Comparison of ENCODE assay signal across 12 cellular contexts in the genomic region with DNA sequence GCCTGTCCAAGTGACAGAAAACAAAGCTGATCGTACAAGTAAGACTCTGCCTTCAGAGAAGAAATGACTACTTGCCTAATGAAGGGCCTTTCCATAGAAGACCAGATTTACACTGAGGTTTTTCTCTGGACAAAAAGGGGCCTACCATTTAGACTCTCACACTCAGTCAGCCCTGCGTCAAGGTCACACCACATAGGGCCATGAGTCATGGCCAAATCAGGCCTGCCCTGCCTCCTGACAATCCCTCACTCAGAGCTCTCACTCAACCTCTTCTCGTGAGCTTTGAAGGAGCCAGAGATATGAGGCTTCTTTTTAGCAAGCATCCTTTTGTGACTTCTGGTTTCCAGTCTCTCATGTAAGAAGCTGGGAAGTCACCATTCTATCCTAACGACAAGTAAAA.
DNase-seq lines count a peak whose midpoint lies in the region; ATAC-seq and TF ChIP-seq lines count a peak whose summit lies in the region.
"Had no signal": no experiment of that assay in that cellular context is flagged by ENCODE, and none has a peak within 500 bp of the region (broad histone marks: within the 10 kb centered on the region; RNA-seq: fewer than 3 reads in every experiment).

No MANE protein-coding gene starts in this region.

- no peak overlapping the region for H3K4me3 Mint-ChIP-seq in activated CD4-positive, alpha-beta memory T cell treated with anti-CD3 and anti-CD28 coated beads for 36 hours

- no peak for TF ChIP-seq CTCF in hepatocyte (IDR thresholded peaks at IDR 0.05; ENCODE audit: poor library complexity)
- TF ChIP-seq CTCF in lower leg skin (IDR thresholded peaks at IDR 0.05): no peak

- peaks cover 3% of the 10 kb centered on the region for H3K27me3 Mint-ChIP-seq in activated CD4-positive, alpha-beta memory T cell treated with anti-CD3 and anti-CD28 coated beads for 36 hours

- peaks cover 4% of the 10 kb centered on the region for H3K27me3 ChIP-seq in hepatocyte
- H3K27me3 ChIP-seq: BLaER1 had no signal

- peak; percentile 69 for ATAC-seq in HG02610 (IDR thresholded peaks at IDR 0.05; ENCODE audit: unreplicated experiment)
- ATAC-seq in sciatic nerve: no peak
- ATAC-seq: Panc1 had no signal

- H3K36me3 Mint-ChIP-seq in activated CD4-positive, alpha-beta memory T cell treated with anti-CD3 and anti-CD28 coated beads for 36 hours: peaks cover 1% of the 10 kb centered on the region

- intact Hi-C loops in lower leg skin (cut with DNase I; ENCODE audit: low total_unique reads) (no loop called here), sciatic nerve (cut with DNase I) (no loop called here)
- intact Hi-C loops in activated CD4-positive, alpha-beta memory T cell treated with anti-CD3 and anti-CD28 coated beads for 36 hours (cut with micrococcal nuclease): no loop called here

- H3K79me2 ChIP-seq in hepatocyte: no peaks in the 10 kb centered on the region

- H3K9me3 ChIP-seq in hepatocyte (ENCODE audit: low read depth): peaks cover 14% of the 10 kb centered on the region

- WGBS in hepatocyte (ENCODE audit: low lambda C conversion rate, missing lambda C conversion rate): 57% methylated on average over 4 of the region's 4 CpGs
- 69 to 79% methylated on average over 4 of the region's 4 CpGs for WGBS in lower leg skin, 2 donors

- no peaks in the 10 kb centered on the region for H3K36me3 ChIP-seq in hepatocyte (replicated peaks; ENCODE audit: insufficient read depth, low read depth)
- H3K36me3 ChIP-seq: BLaER1 had no signal

- no peaks in the 10 kb centered on the region for H4K20me1 ChIP-seq in hepatocyte (ENCODE audit: insufficient read depth, poor library complexity, severe bottlenecking)
- H4K20me1 ChIP-seq: BLaER1 had no signal

- no peak overlapping the region for H3K4me3 ChIP-seq in hepatocyte
- no peak overlapping the region for H3K4me3 ChIP-seq in lower leg skin (ENCODE audit: low read depth, poor library complexity, severe bottlenecking)
- H3K4me3 ChIP-seq: BLaER1 had no signal

- no peak for TF ChIP-seq POLR2A in lower leg skin (IDR thresholded peaks at IDR 0.05)

- no peaks in the 10 kb centered on the region for H3K4me1 ChIP-seq in hepatocyte (ENCODE audit: insufficient read depth)
- H3K4me1 ChIP-seq: BLaER1 had no signal

- POLR2A ChIA-PET in activated CD4-positive, alpha-beta memory T cell treated with anti-CD3 and anti-CD28 coated beads for 36 hours (lab: Charles Lee): no interaction called here

- H3K27ac Mint-ChIP-seq in activated CD4-positive, alpha-beta memory T cell treated with anti-CD3 and anti-CD28 coated beads for 36 hours: no peak overlapping the region

- DNase-seq in AG08395 (ENCODE audit: low spot score) (peak; percentile 28), astrocyte of the hippocampus (ENCODE audit: low read depth, low spot score) (peak; percentile 79), hepatocyte (ENCODE audit: low spot score) (peak; percentile 23), lower leg skin (ENCODE audit: low spot score in 2 of 2) (no peak), sciatic nerve (ENCODE audit: low spot score) (no peak)
- DNase-seq in activated CD4-positive, alpha-beta memory T cell treated with anti-CD3 and anti-CD28 coated beads for 36 hours: no peak
- DNase-seq in activated T-cell treated with anti-CD3 and anti-CD28 coated beads, Interleukin-2, amount 50 U/mL, for 48 hours: no peak
- DNase-seq: NCI-H446 treated with DMSO at 0.1 percent for 48 hours had no signal

- no peak overlapping the region for H2AFZ ChIP-seq in hepatocyte

- no peaks in the 10 kb centered on the region for H3K4me1 Mint-ChIP-seq in activated CD4-positive, alpha-beta memory T cell treated with anti-CD3 and anti-CD28 coated beads for 36 hours (ENCODE audit: low read depth)

- CTCF ChIA-PET in activated CD4-positive, alpha-beta memory T cell treated with anti-CD3 and anti-CD28 coated beads for 36 hours (lab: Charles Lee): no interaction called here

- H3K9me3 Mint-ChIP-seq in activated CD4-positive, alpha-beta memory T cell treated with anti-CD3 and anti-CD28 coated beads for 36 hours: peaks cover 13% of the 10 kb centered on the region

- H3K4me2 ChIP-seq in hepatocyte: no peak overlapping the region
- H3K4me2 ChIP-seq: BLaER1 had no signal

- H3K9me2 ChIP-seq in hepatocyte (replicated peaks; ENCODE audit: insufficient read depth): no peaks in the 10 kb centered on the region

- no peak overlapping the region for H3K27ac ChIP-seq in hepatocyte
- H3K27ac ChIP-seq: BLaER1, HL-60 had no signal

Comparison
In these comparisons a context has a peak if more than half of its experiments do, and no peak if none do; other contexts are left out.
1. DNase-seq: peak in AG08395 (single experiment), astrocyte of the hippocampus (single experiment) and hepatocyte (single experiment); none in lower leg skin (0 of 2), activated CD4-positive, alpha-beta memory T cell treated with anti-CD3 and anti-CD28 coated beads for 36 hours (single experiment), activated T-cell treated with anti-CD3 and anti-CD28 coated beads, Interleukin-2, amount 50 U/mL, for 48 hours (0 of 2) and sciatic nerve (single experiment).